8 cellular contexts compared by ENCODE assay signal in the genomic region with DNA sequence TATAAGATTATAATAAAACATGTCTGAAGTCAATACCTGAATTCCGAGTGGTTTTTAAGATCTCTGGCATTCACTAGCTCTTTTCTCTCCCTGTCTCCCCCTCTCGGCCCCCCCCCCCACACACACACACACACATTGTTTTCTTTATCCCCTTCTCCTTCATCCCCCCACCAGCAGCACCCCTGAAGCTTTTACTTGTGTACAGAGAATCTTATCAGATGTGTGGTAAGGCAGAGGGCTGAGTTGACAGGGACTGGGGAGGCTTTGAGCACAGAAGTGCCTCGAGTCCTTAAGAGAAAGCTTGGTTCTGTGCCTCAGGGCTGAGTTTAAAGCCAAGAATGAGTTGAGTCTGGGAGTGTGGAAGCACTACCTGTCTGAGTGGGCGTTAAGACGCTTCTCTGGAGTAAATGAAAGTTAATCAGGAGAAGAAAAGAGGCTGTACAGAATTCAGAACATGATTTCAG. TPM values are rescaled to one million over a fixed set of nuclear protein-coding genes. Genes with fewer than 3 reads are reported as not detected.
DNase-seq lines count a peak whose midpoint lies in the region; ATAC-seq and TF ChIP-seq lines count a peak whose summit lies in the region.

No MANE protein-coding gene starts in this region.

- intact Hi-C loops in mammary epithelial cell (cut with micrococcal nuclease): loop anchor here (10.0 kb wide), 4 partner anchors 540 to 990 kb away; no protein-coding TSS in a partner anchor
- intact Hi-C loops in testis (cut with DNase I; ENCODE audit: low total_unique reads): no loop called here

- no TSS peak for BruUV-seq in mammary epithelial cell (replicated peaks; lab: Mats Ljungman, UMichigan)

- peak overlapping the region; percentile 92 for H2AFZ ChIP-seq in mammary epithelial cell (ENCODE audit: low read depth, low read length)

- H3K4me3 ChIP-seq in mammary epithelial cell (replicated peaks in 1 of 3; ENCODE audit: insufficient read depth in 1 of 3, low read depth in 2 of 3, low read length in 3 of 3) (peak overlapping the region; percentile 46 to 58 (median 51)), lung (peak overlapping the region; percentile 51), testis (peak overlapping the region in 1 of 2 donors; percentile 63)

- no peaks in the 10 kb centered on the region for H3K36me3 ChIP-seq in mammary epithelial cell (ENCODE audit: insufficient read depth, low read length)
- H3K36me3 ChIP-seq in lung (ENCODE audit: control insufficient read depth in 2 of 2, insufficient read depth in 2 of 2, low read length in 2 of 2): no peaks in the 10 kb centered on the region
- no peaks in the 10 kb centered on the region for H3K36me3 ChIP-seq in testis (ENCODE audit: low read depth, missing control alignments)

- H3K27ac ChIP-seq in mammary epithelial cell (ENCODE audit: insufficient read depth, low read depth, low read length) (no peak overlapping the region), lung (ENCODE audit: low read depth in 1 of 2, low read length in 1 of 2) (peak overlapping the region; percentile 49 to 71), testis (peak overlapping the region; percentile 22 to 26)

- dilution Hi-C loops in mammary epithelial cell (cut with HindIII; ENCODE audit: low sequenced_read_pairs): no loop called here

- no peak for TF ChIP-seq POLR2A in testis (IDR thresholded peaks at IDR 0.05)

- H3K4me1 ChIP-seq in mammary epithelial cell (ENCODE audit: insufficient read depth, low read length) (peaks cover 23% of the 10 kb centered on the region), lung (ENCODE audit: control insufficient read depth in 2 of 2, insufficient read depth in 2 of 2, low read length in 2 of 2) (peaks cover 0 to 12% of the 10 kb centered on the region in 2 donors), testis (peaks cover 15% of the 10 kb centered on the region)

- H3K79me2 ChIP-seq in mammary epithelial cell (ENCODE audit: insufficient read depth, low read length): peaks cover 5% of the 10 kb centered on the region

- CTCF ChIA-PET in mammary epithelial cell (lab: Charles Lee; ENCODE audit: low non-redundant PET): no interaction called here

- H4K20me1 ChIP-seq in mammary epithelial cell (ENCODE audit: insufficient read depth, low read length): no peaks in the 10 kb centered on the region

- H3K4me2 ChIP-seq in mammary epithelial cell (ENCODE audit: insufficient read depth, low read depth, low read length): peak overlapping the region; percentile 100

- no peak overlapping the region for H3K9ac ChIP-seq in mammary epithelial cell (ENCODE audit: insufficient read depth, low read length)

- H3K9me3 ChIP-seq in mammary epithelial cell (replicated peaks; ENCODE audit: insufficient read depth, low read length) (no peaks in the 10 kb centered on the region), lung (ENCODE audit: control insufficient read depth in 2 of 2, insufficient read depth in 1 of 2, low read length in 1 of 2) (no peaks in the 10 kb centered on the region), testis (no peaks in the 10 kb centered on the region)

- no peak for ATAC-seq in lung (ENCODE audit: insufficient read depth, low FRiP score)
- ATAC-seq in HG03457 (IDR thresholded peaks at IDR 0.05; ENCODE audit: unreplicated experiment): no peak

- WGBS in mammary epithelial cell (ENCODE audit: low coverage, missing lambda C conversion rate): 5% methylated on average over 2 of the region's 5 CpGs
- WGBS in lung, 2 donors: 20 to 44% methylated on average over 4 to 5 of the region's 5 CpGs
- 29 to 35% methylated on average over 5 of the region's 5 CpGs for WGBS in testis, 2 donors

- TF ChIP-seq CTCF in mammary epithelial cell (conservative IDR thresholded peaks at IDR 0.05 in 1 of 2, IDR thresholded peaks at IDR 0.05 in 1 of 2; ENCODE audit: extremely low read depth in 1 of 2, insufficient read depth in 1 of 2, low read depth in 1 of 2, low read length in 2 of 2): no peak
- TF ChIP-seq CTCF in lung (IDR thresholded peaks at IDR 0.05; ENCODE audit: control extremely low read depth, extremely low read depth): no peak
- no peak for TF ChIP-seq CTCF in testis (IDR thresholded peaks at IDR 0.05)

- H3K27me3 ChIP-seq in mammary epithelial cell (ENCODE audit: insufficient read depth, low read length) (no peaks in the 10 kb centered on the region), lung (ENCODE audit: control insufficient read depth, insufficient read depth) (no peaks in the 10 kb centered on the region), testis (no peaks in the 10 kb centered on the region)

- in situ Hi-C loops in mammary epithelial cell (cut with MboI; ENCODE audit: low sequenced_read_pairs in 2 of 2): loop anchor here (10.0 to 25.0 kb wide), 6 partner anchors 997 to 1572 kb away; no protein-coding TSS in a partner anchor

- peak; percentile 52 for DNase-seq in stimulated activated CD4-positive, alpha-beta T cell treated with anti-CD3 and anti-CD28 coated beads, Interleukin-15, amount 100 ng/mL, for 24 hours
- DNase-seq in stimulated activated CD4-positive, alpha-beta T cell treated with anti-CD3 and anti-CD28 coated beads, Interleukin-12 subunit alpha, Interleukin-12 subunit beta, amount 100 ng/mL, for 4 hours: no peak
- DNase-seq in SKM-1 (lab: John Stamatoyannopoulos, UW; ENCODE audit: unreplicated experiment) (peak; percentile 42), mammary epithelial cell (no peak), lung (ENCODE audit: low spot score) (no peak), testis (peak; percentile 40), DMS53 treated with DMSO at 0.1 percent for 48 hours (lab: John Stamatoyannopoulos, UW; ENCODE audit: unreplicated experiment) (no peak)

RNA-seq across cellular contexts. Expression of gene ID2, which starts 2.6 kb away (rescaled TPM):
- total RNA-seq in mammary epithelial cell (1 to 10 TPM; 4.4 to 8.7 TPM), lung (100 to 1,000 TPM in 1 of 2 donors, 10 to 100 TPM in 1; 67.9 to 181 TPM), testis (10 to 100 TPM; 48.8 to 87.2 TPM)
- polyA plus RNA-seq in mammary epithelial cell (14.7 TPM), lung (100 to 1,000 TPM in 1 of 2 donors, 10 to 100 TPM in 1; 84.2 to 227 TPM), testis (ENCODE audit: insufficient read depth, low read depth, low replicate concordance) (31.3 TPM)
- not detected for polyA minus RNA-seq in mammary epithelial cell

Comparison
In these comparisons a context has a peak if more than half of its experiments do, and no peak if none do; other contexts are left out.
1. DNase-seq: peak in stimulated activated CD4-positive, alpha-beta T cell treated with anti-CD3 and anti-CD28 coated beads, Interleukin-15, amount 100 ng/mL, for 24 hours (single experiment), SKM-1 (single experiment) and testis (single experiment); none in stimulated activated CD4-positive, alpha-beta T cell treated with anti-CD3 and anti-CD28 coated beads, Interleukin-12 subunit alpha, Interleukin-12 subunit beta, amount 100 ng/mL, for 4 hours (single experiment), mammary epithelial cell (single experiment), lung (single experiment) and DMS53 treated with DMSO at 0.1 percent for 48 hours (single experiment).
2. RNA of gene ID2, which starts 2.6 kb away (total RNA-seq): 67.9 to 181 TPM in lung and 48.8 to 87.2 TPM in testis; 4.4 to 8.7 TPM in mammary epithelial cell; every median in the first group is over 4 times any median in the second.